23 cellular contexts compared by ENCODE assay signal in the genomic region with DNA sequence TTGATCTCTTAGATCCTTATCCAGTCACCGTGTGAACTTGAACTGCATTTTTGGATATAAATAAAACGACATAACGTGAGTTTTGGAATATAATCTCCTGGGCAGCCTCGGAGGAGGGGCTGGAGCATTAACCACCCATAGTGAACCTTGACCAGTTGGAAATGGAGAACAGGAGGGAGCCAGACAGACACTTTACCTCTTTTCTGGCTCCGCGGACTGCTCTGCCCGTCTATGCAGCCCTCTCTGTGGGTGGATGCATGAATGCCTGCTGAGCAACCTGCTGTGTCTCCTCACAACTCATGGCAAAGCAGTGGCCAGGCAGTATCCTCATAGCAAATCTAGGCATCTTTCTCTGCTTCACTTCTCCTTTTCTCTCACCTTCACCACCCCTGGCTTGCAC.
"Had no signal": no experiment of that assay in that cellular context is flagged by ENCODE, and none has a peak within 500 bp of the region (broad histone marks: within the 10 kb centered on the region; RNA-seq: fewer than 3 reads in every experiment).

No MANE protein-coding gene starts in this region.

- ATAC-seq: K562 had no signal

- DNase-seq: Kasumi-1, MV-4-11, NCI-H1048, NCI-H1105, NCI-H1417, NCI-H1436 treated with DMSO at 0.1 percent for 48 hours, NCI-H1694, NCI-H187 treated with DMSO at 0.1 percent for 48 hours, NCI-H2081, NCI-H2107, NCI-H2227 treated with DMSO at 0.1 percent for 48 hours, NCI-H510A, NCI-H524 treated with DMSO at 0.1 percent for 48 hours, NCI-H69, NCI-H774, Right ventricle myocardium superior, RPMI8226, SIG-M5 had no signal

- H3K27ac ChIP-seq: HL-60, KMS-11, SJSA1, SK-N-MC had no signal

- H3K4me3 ChIP-seq: K562, SJSA1, SK-N-MC had no signal

- H3K9ac ChIP-seq: KMS-11 had no signal

- H3K36me3 ChIP-seq: SJSA1 had no signal

- H3K27me3 ChIP-seq: SJSA1 had no signal

- H3K4me2 ChIP-seq: KMS-11 had no signal
